In genomic region chr6:99905209-99906106, GRCh38 we compare ENCODE assay signal across 8 cellular contexts.
DNase-seq lines count a peak whose midpoint lies in the region; ATAC-seq and TF ChIP-seq lines count a peak whose summit lies in the region.

No MANE protein-coding gene starts in this region.

- no peaks in the 10 kb centered on the region for H3K9me3 ChIP-seq in cardiac muscle cell (ENCODE audit: low read depth)
- no peaks in the 10 kb centered on the region for H3K9me3 ChIP-seq in HEK293 (ENCODE audit: control insufficient read depth, insufficient read depth, low read depth, low read length)
- H3K9me3 ChIP-seq in Panc1 (ENCODE audit: control insufficient read depth, insufficient read depth, low read depth, low read length) = no peaks in the 10 kb centered on the region
- no peaks in the 10 kb centered on the region for H3K9me3 ChIP-seq in trophoblast cell (ENCODE audit: insufficient read depth, low read depth, low read length)

- no peak overlapping the region for H3K4me2 ChIP-seq in trophoblast cell (ENCODE audit: low read length)

- peak; percentile 40 to 73 for DNase-seq in cardiac muscle cell (ENCODE audit: low read depth in 1 of 2, low spot score in 1 of 2)
- no peak for DNase-seq in Right ventricle myocardium inferior (ENCODE audit: missing footprints)
- peak; percentile 45 for DNase-seq in LNCaP clone FGC (ENCODE audit: low read depth)
- peak; percentile 15 for DNase-seq in Panc1 (ENCODE audit: low read depth, low spot score)
- DNase-seq in fibroblast of gingiva (ENCODE audit: low read depth) = peak; percentile 26
- DNase-seq in trophoblast cell = peak; percentile 4 to 69
- DNase-seq in activated CD8-positive, alpha-beta memory T cell treated with anti-CD3 and anti-CD28 coated beads, Interleukin-2, amount 50 U/mL, for 48 hours = no peak

- no peaks in the 10 kb centered on the region for H3K79me1 ChIP-seq in trophoblast cell (ENCODE audit: low read length)

- H3K4ac ChIP-seq in trophoblast cell (ENCODE audit: low read depth, low read length) = no peak overlapping the region

- no peak overlapping the region for H3K18ac ChIP-seq in trophoblast cell (ENCODE audit: low read length)

- peak; percentile 58 for TF ChIP-seq CTCF in cardiac muscle cell (IDR thresholded peaks at IDR 0.05; ENCODE audit: low read depth, low read length)
- 0 out of 2 replicates have a peak, but pooled peaks have one; percentile 16 for TF ChIP-seq CTCF in HEK293 (tag by site-specific recombination; IDR thresholded peaks at IDR 0.05)
- peak; percentile 71 for TF ChIP-seq CTCF in LNCaP clone FGC (IDR thresholded peaks at IDR 0.05; ENCODE audit: control insufficient read depth, extremely low read depth, insufficient read depth)
- peak; percentile 65; the same call in 1 of the 2 replicates for TF ChIP-seq CTCF in Panc1 (IDR thresholded peaks at IDR 0.05)

- POLR2A ChIA-PET in HEK293 (lab: Yijun Ruan, JAX) (no interaction called here), Panc1 (lab: Charles Lee) (no interaction called here)

- in situ Hi-C loops in Panc1 (cut with HindIII; ENCODE audit: low pct_unique_long_range_greater_than_20kb, low sequenced_read_pairs) = no loop called here

- H3K27me3 ChIP-seq in cardiac muscle cell (peaks cover 2% of the 10 kb centered on the region), Panc1 (ENCODE audit: control insufficient read depth, insufficient read depth, low read length) (peaks cover 10% of the 10 kb centered on the region), trophoblast cell (ENCODE audit: insufficient read depth, low read length) (no peaks in the 10 kb centered on the region)

- H3K23ac ChIP-seq in trophoblast cell (ENCODE audit: low read length) = no peak overlapping the region

- intact Hi-C loops in Right ventricle myocardium inferior (cut with DNase I) (no loop called here), Panc1 (cut with micrococcal nuclease; ENCODE audit: unreplicated experiment) (no loop called here)

- H3K14ac ChIP-seq in trophoblast cell (ENCODE audit: low read length) = no peak overlapping the region

- WGBS in trophoblast cell (ENCODE audit: extremely low coverage, insufficient coverage, insufficient read length) = no CpG with 5 or more reads among the region's 4 CpGs

- no peak overlapping the region for H3K27ac ChIP-seq in cardiac muscle cell
- H3K27ac ChIP-seq in HEK293 (ENCODE audit: extremely low read depth, low read depth, low read length) = no peak overlapping the region
- H3K27ac ChIP-seq in Panc1 (ENCODE audit: low read length) = no peak overlapping the region
- H3K27ac ChIP-seq in trophoblast cell (ENCODE audit: low read depth, low read length) = no peak overlapping the region

- no peak overlapping the region for H3K9ac ChIP-seq in trophoblast cell (ENCODE audit: low read length)

- H4K12ac ChIP-seq in trophoblast cell (ENCODE audit: low read depth, low read length) = no peak overlapping the region

- no peak overlapping the region for H2BK5ac ChIP-seq in trophoblast cell (ENCODE audit: low read depth, low read length, poor library complexity)

- H2AK5ac ChIP-seq in trophoblast cell (ENCODE audit: low read length) = no peak overlapping the region

- BruUV-seq in Panc1 (replicated peaks; lab: Mats Ljungman, UMichigan) = no TSS peak

- H2AFZ ChIP-seq in trophoblast cell (ENCODE audit: insufficient read depth, low read length, poor library complexity) = no peak overlapping the region

- no peak for ATAC-seq in Right ventricle myocardium inferior
- peak; percentile 79 for ATAC-seq in Panc1

- no peaks in the 10 kb centered on the region for H3K4me1 ChIP-seq in cardiac muscle cell (ENCODE audit: low read depth)
- no peaks in the 10 kb centered on the region for H3K4me1 ChIP-seq in HEK293 (ENCODE audit: control insufficient read depth, insufficient read depth, low read length)
- H3K4me1 ChIP-seq in Panc1 (ENCODE audit: control insufficient read depth, insufficient read depth, low read length) = no peaks in the 10 kb centered on the region
- no peaks in the 10 kb centered on the region for H3K4me1 ChIP-seq in trophoblast cell (ENCODE audit: control insufficient read depth in 1 of 2, insufficient read depth in 2 of 2, low read length in 2 of 2)

- no peak overlapping the region for H4K91ac ChIP-seq in trophoblast cell (ENCODE audit: low read depth, low read length)

- H2BK120ac ChIP-seq in trophoblast cell (ENCODE audit: insufficient read depth, low read length, poor library complexity) = no peak overlapping the region

- no peak overlapping the region for H4K8ac ChIP-seq in trophoblast cell (ENCODE audit: low read depth, low read length)

- H2BK12ac ChIP-seq in trophoblast cell (ENCODE audit: low read length) = no peak overlapping the region

- no peaks in the 10 kb centered on the region for H3K79me2 ChIP-seq in trophoblast cell (ENCODE audit: control insufficient read depth, insufficient read depth, low read length, poor library complexity)

- H3K4me3 ChIP-seq in cardiac muscle cell (no peak overlapping the region), HEK293 (ENCODE audit: low read depth, low read length) (no peak overlapping the region), LNCaP clone FGC (ENCODE audit: low read depth, low read length) (no peak overlapping the region), Panc1 (ENCODE audit: low read depth in 2 of 2, low read length in 2 of 2) (no peak overlapping the region), trophoblast cell (ENCODE audit: low read depth, low read length) (no peak overlapping the region)

- H3K36me3 ChIP-seq in cardiac muscle cell = no peaks in the 10 kb centered on the region
- no peaks in the 10 kb centered on the region for H3K36me3 ChIP-seq in HEK293 (ENCODE audit: control insufficient read depth in 2 of 2, insufficient read depth in 1 of 2, low read length in 2 of 2)
- no peaks in the 10 kb centered on the region for H3K36me3 ChIP-seq in Panc1 (ENCODE audit: control insufficient read depth, insufficient read depth, low read length)
- H3K36me3 ChIP-seq in trophoblast cell (ENCODE audit: control insufficient read depth in 1 of 2, insufficient read depth in 2 of 2, low read length in 2 of 2) = no peaks in the 10 kb centered on the region

- CTCF ChIA-PET in HEK293 (lab: Yijun Ruan, JAX) (interaction anchor here (0.6 to 7.4 kb wide), 27 partner anchors 9 to 431 kb away, joined by 3 to 85 read pairs (median 4); no protein-coding TSS in a partner anchor), Panc1 (lab: Charles Lee) (interaction anchor here (0.7 kb wide), 1 partner anchor 194 kb away, joined by 3 read pairs; no protein-coding TSS in a partner anchor)

TF ChIP-seq in HEK293, 187 proteins besides CTCF, POLR2A, EP300 and RAD21:
- TF ChIP-seq ZNF37A (tag by site-specific recombination; IDR thresholded peaks at IDR 0.05) (no peak), ZNF473 (tag by site-specific recombination; IDR thresholded peaks at IDR 0.05) (no peak), ZNF654 (tag by site-specific recombination; IDR thresholded peaks at IDR 0.05; ENCODE audit: low read depth) (peak; percentile 58), GFI1B (tag by site-specific recombination; IDR thresholded peaks at IDR 0.05) (no peak)

Comparison
In these comparisons a context has a peak if more than half of its experiments do, and no peak if none do; other contexts are left out.
1. DNase-seq: peak in cardiac muscle cell (2 of 2), LNCaP clone FGC (single experiment), Panc1 (single experiment), fibroblast of gingiva (single experiment) and trophoblast cell (2 of 2); none in Right ventricle myocardium inferior (single experiment) and activated CD8-positive, alpha-beta memory T cell treated with anti-CD3 and anti-CD28 coated beads, Interleukin-2, amount 50 U/mL, for 48 hours (single experiment).
2. CTCF ChIP-seq: peak in every context shown above with its lines; median percentile 71 in LNCaP clone FGC; 65 in Panc1; 58 in cardiac muscle cell; 16 in HEK293.